Comparison of ENCODE assay signal across 22 cellular contexts in genomic region chr4:134147941-134148340, GRCh38. TPM values are rescaled to one million over a fixed set of nuclear protein-coding genes. Genes with fewer than 3 reads are reported as not detected.
"Had no signal": no experiment of that assay in that cellular context is flagged by ENCODE, and none has a peak within 500 bp of the region (broad histone marks: within the 10 kb centered on the region; RNA-seq: fewer than 3 reads in every experiment).

No MANE protein-coding gene starts in this region.

- H3K4me1 Mint-ChIP-seq: IgD-negative memory B cell had no signal

- ATAC-seq: K562, Panc1 had no signal

- H3K4me3 Mint-ChIP-seq: IgD-negative memory B cell had no signal

- H3K4me2 ChIP-seq: KMS-11, SK-N-SH had no signal

- H3K9ac ChIP-seq: KMS-11, SK-N-SH had no signal

- H3K9me2 ChIP-seq: SK-N-SH had no signal

- H3K27ac ChIP-seq: HL-60, KMS-11, RWPE1 had no signal

- H3K36me3 Mint-ChIP-seq: IgD-negative memory B cell had no signal

- FAIRE-seq: HTR-8/SVneo, K562 had no signal

- H3K27me3 Mint-ChIP-seq: IgD-negative memory B cell had no signal

- H3K27ac Mint-ChIP-seq: IgD-negative memory B cell had no signal

- H3K9me3 ChIP-seq: SK-N-SH had no signal

- DNase-seq: Kasumi-1, MM.1S, NCI-H1092 treated with DMSO at 0.1 percent for 48 hours, NCI-H1436, NCI-H187, NCI-H2029, NCI-H2081 treated with DMSO at 0.1 percent for 48 hours, NCI-H2227 treated with DMSO at 0.1 percent for 48 hours, NCI-H446, NCI-H510A, NCI-H524 treated with DMSO at 0.1 percent for 48 hours, NCI-H69, NCI-H774, SHP77, SK-N-SH had no signal

- H3K4me3 ChIP-seq: K562 had no signal

RNA-seq across cellular contexts. Expression of gene PABPC4L, which starts 53.6 kb away (rescaled TPM):
- polyA plus RNA-seq: IgD-negative memory B cell, SK-N-SH had no signal
